In the genomic region with DNA sequence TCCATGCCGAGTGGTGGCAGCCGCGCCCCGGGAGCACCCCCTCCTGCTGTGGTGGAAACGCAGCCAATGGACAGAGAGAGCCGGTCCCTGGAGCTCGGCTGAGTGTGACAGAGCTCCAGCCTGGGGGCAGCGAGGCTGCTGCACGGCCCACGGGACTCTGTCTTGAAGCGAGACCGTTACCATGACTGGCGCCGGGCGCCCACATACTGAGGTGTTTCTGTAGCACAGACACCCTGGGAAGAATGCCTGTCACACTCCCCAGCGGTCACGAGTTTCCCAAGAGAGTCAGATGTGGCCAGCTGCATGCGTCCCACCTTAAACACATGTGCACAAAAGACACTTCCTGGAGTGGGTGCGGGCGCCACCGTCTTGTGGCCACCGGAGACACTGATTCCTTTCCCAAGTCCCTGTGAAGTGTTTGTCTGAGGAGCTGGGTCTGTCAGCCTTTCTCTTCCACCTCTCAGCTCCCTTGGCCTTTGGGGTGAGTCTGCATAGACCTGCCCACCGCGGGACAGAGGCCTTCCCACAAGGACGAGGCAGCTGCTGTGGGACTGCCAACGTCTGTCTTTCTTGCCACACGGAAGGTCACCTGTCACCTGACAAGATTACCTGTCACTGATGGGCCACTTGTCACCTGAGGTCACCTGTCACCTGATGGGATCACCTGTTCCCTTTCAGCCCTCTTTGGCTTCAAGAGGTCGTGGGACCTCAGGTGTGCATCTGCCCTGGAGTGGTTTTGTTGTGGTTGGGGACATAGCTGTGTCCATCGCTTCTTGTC, we compare ENCODE assay signal across 26 cellular contexts.
A peak's percentile ranks its signal among the peaks of the same experiment; 100 is the strongest.
DNase-seq lines count a peak whose midpoint lies in the region; ATAC-seq, FAIRE-seq and TF ChIP-seq lines count a peak whose summit lies in the region.
"Had no signal": no experiment of that assay in that cellular context is flagged by ENCODE, and none has a peak within 500 bp of the region (broad histone marks: within the 10 kb centered on the region; RNA-seq: fewer than 3 reads in every experiment).

No MANE protein-coding gene starts in this region.

- no peak for ATAC-seq in left ventricle myocardium superior
- ATAC-seq in upper lobe of right lung = no peak
- no peak for ATAC-seq in activated CD8-positive, alpha-beta memory T cell treated with anti-CD3 and anti-CD28 coated beads, Interleukin-2, amount 10 ng/mL, durations not matched to agents 7 days and 5 days
- ATAC-seq in foreskin keratinocyte = no peak
- ATAC-seq: body of pancreas; naive thymus-derived CD8-positive, alpha-beta T cell; T-helper 17 cell had no signal

- no peaks in the 10 kb centered on the region for H3K27me3 ChIP-seq in right atrium auricular region
- H3K27me3 ChIP-seq in upper lobe of right lung = no peaks in the 10 kb centered on the region
- H3K27me3 ChIP-seq in foreskin keratinocyte = no peaks in the 10 kb centered on the region
- H3K27me3 ChIP-seq: BE2C, body of pancreas, upper lobe of left lung had no signal

- no peak overlapping the region for H3K9ac ChIP-seq in kidney (ENCODE audit: low read length in 2 of 2)

- intact Hi-C loops in left ventricle myocardium superior (cut with micrococcal nuclease) (no loop called here), kidney (cut with DNase I) (no loop called here), upper lobe of right lung (cut with DNase I) (no loop called here)

- H3K36me3 Mint-ChIP-seq in activated CD8-positive, alpha-beta memory T cell treated with anti-CD3 and anti-CD28 coated beads, Interleukin-2, amount 10 ng/mL, durations not matched to agents 7 days and 5 days = no peaks in the 10 kb centered on the region
- H3K36me3 Mint-ChIP-seq: naive thymus-derived CD8-positive, alpha-beta T cell had no signal

- H3K4me1 ChIP-seq in right atrium auricular region (peaks cover 0 to 7% of the 10 kb centered on the region in 2 donors), kidney (ENCODE audit: control insufficient read depth in 1 of 2, insufficient read depth in 1 of 2, low read depth in 1 of 2, low read length in 2 of 2) (peaks cover 0 to 9% of the 10 kb centered on the region in 2 donors), upper lobe of right lung (peaks cover 5% of the 10 kb centered on the region), foreskin keratinocyte (no peaks in the 10 kb centered on the region)
- H3K4me1 ChIP-seq: BE2C had no signal

- no peak overlapping the region for H3K4me3 Mint-ChIP-seq in activated CD8-positive, alpha-beta memory T cell treated with anti-CD3 and anti-CD28 coated beads, Interleukin-2, amount 10 ng/mL, durations not matched to agents 7 days and 5 days

- H3K27ac ChIP-seq in right atrium auricular region (no peak overlapping the region), kidney (ENCODE audit: low read depth in 2 of 2, low read length in 2 of 2) (no peak overlapping the region), upper lobe of right lung (no peak overlapping the region), foreskin keratinocyte (no peak overlapping the region)
- H3K27ac ChIP-seq: body of pancreas, HL-60, SK-N-MC, upper lobe of left lung had no signal

- H3K4me3 ChIP-seq in right atrium auricular region (no peak overlapping the region), kidney (ENCODE audit: low read length in 2 of 2) (no peak overlapping the region), upper lobe of right lung (no peak overlapping the region)
- H3K4me3 ChIP-seq: body of pancreas, SK-N-MC, upper lobe of left lung had no signal

- CTCF ChIA-PET in activated CD8-positive, alpha-beta memory T cell treated with anti-CD3 and anti-CD28 coated beads, Interleukin-2, amount 10 ng/mL, durations not matched to agents 7 days and 5 days (lab: Charles Lee) = interaction anchor here (1.2 to 2.5 kb wide), 5 partner anchors 13 to 443 kb away, joined by 3 to 13 read pairs (median 3); no protein-coding TSS in a partner anchor

- TF ChIP-seq CTCF in right atrium auricular region (IDR thresholded peaks at IDR 0.05) (no peak), kidney (IDR thresholded peaks at IDR 0.05; ENCODE audit: borderline replicate concordance, extremely low read depth, insufficient read depth) (no peak), upper lobe of right lung (IDR thresholded peaks at IDR 0.05) (no peak), foreskin keratinocyte (conservative IDR thresholded peaks at IDR 0.05) (no peak)

- no peaks in the 10 kb centered on the region for H3K9me3 Mint-ChIP-seq in activated CD8-positive, alpha-beta memory T cell treated with anti-CD3 and anti-CD28 coated beads, Interleukin-2, amount 10 ng/mL, durations not matched to agents 7 days and 5 days (ENCODE audit: low read depth)
- H3K9me3 Mint-ChIP-seq: naive thymus-derived CD8-positive, alpha-beta T cell had no signal

- peaks cover 10% of the 10 kb centered on the region for H3K27me3 Mint-ChIP-seq in activated CD8-positive, alpha-beta memory T cell treated with anti-CD3 and anti-CD28 coated beads, Interleukin-2, amount 10 ng/mL, durations not matched to agents 7 days and 5 days
- H3K27me3 Mint-ChIP-seq: naive thymus-derived CD8-positive, alpha-beta T cell; T-helper 17 cell had no signal

- H3K9me3 ChIP-seq in right atrium auricular region (no peaks in the 10 kb centered on the region), kidney (ENCODE audit: control insufficient read depth in 1 of 2, low read length in 2 of 2) (no peaks in the 10 kb centered on the region), upper lobe of right lung (no peaks in the 10 kb centered on the region)
- H3K9me3 ChIP-seq: BE2C, body of pancreas, upper lobe of left lung had no signal

- DNase-seq in left ventricle myocardium superior (peak; percentile 27), right atrium auricular region (ENCODE audit: low spot score) (no peak), RPMI7951 (ENCODE audit: low read depth) (peak; percentile 26), kidney (peak; percentile 74), upper lobe of right lung (peak; percentile 57), foreskin keratinocyte (no peak)
- no peak for DNase-seq in activated naive CD4-positive, alpha-beta T cell treated with anti-CD3 and anti-CD28 coated beads, Interleukin-2, amount 50 U/mL, for 16 hours
- DNase-seq in activated CD8-positive, alpha-beta memory T cell treated with anti-CD3 and anti-CD28 coated beads, Interleukin-2, amount 10 ng/mL, durations not matched to agents 7 days and 5 days = no peak
- DNase-seq: activated T-cell treated with anti-CD3 and anti-CD28 coated beads, Interleukin-2, amount 50 U/mL, for 1 hour; BE2C; COR-L47; DMS79 treated with DMSO at 0.1 percent for 48 hours; GF-D8; H7; NCI-H1694; NCI-H526 treated with DMSO at 0.1 percent for 48 hours; retina; stimulated activated CD4-positive, alpha-beta T cell treated with anti-CD3 and anti-CD28 coated beads, Interleukin-2, amount 100 ng/mL, for 48 hours; substantia nigra; T-helper 17 cell had no signal

- H3K4me1 Mint-ChIP-seq in activated CD8-positive, alpha-beta memory T cell treated with anti-CD3 and anti-CD28 coated beads, Interleukin-2, amount 10 ng/mL, durations not matched to agents 7 days and 5 days = peaks cover 18% of the 10 kb centered on the region

- H3K36me3 ChIP-seq in right atrium auricular region = no peaks in the 10 kb centered on the region
- H3K36me3 ChIP-seq in kidney (ENCODE audit: control insufficient read depth in 1 of 2, insufficient read depth in 2 of 2, low read length in 2 of 2) = no peaks in the 10 kb centered on the region
- H3K36me3 ChIP-seq in upper lobe of right lung = no peaks in the 10 kb centered on the region
- H3K36me3 ChIP-seq: BE2C, upper lobe of left lung had no signal

- H3K27ac Mint-ChIP-seq in activated CD8-positive, alpha-beta memory T cell treated with anti-CD3 and anti-CD28 coated beads, Interleukin-2, amount 10 ng/mL, durations not matched to agents 7 days and 5 days = no peak overlapping the region
- H3K27ac Mint-ChIP-seq: T-helper 17 cell had no signal

- FAIRE-seq in kidney (lab: Jason Lieb, UNC) = no peak
- FAIRE-seq: RCC 7860 had no signal

Comparison
In these comparisons a context has a peak if more than half of its experiments do, and no peak if none do; other contexts are left out.
1. DNase-seq: peak in left ventricle myocardium superior (single experiment), RPMI7951 (single experiment), kidney (single experiment) and upper lobe of right lung (single experiment); none in right atrium auricular region (single experiment), activated naive CD4-positive, alpha-beta T cell treated with anti-CD3 and anti-CD28 coated beads, Interleukin-2, amount 50 U/mL, for 16 hours (single experiment), activated CD8-positive, alpha-beta memory T cell treated with anti-CD3 and anti-CD28 coated beads, Interleukin-2, amount 10 ng/mL, durations not matched to agents 7 days and 5 days (single experiment) and foreskin keratinocyte (0 of 2).